In genomic region chr6:42192385-42192784, GRCh38 we compare ENCODE assay signal across 8 cellular contexts. TPM values are rescaled to one million over a fixed set of nuclear protein-coding genes. Genes with fewer than 3 reads are reported as not detected.
"Had no signal": no experiment of that assay in that cellular context is flagged by ENCODE, and none has a peak within 500 bp of the region (broad histone marks: within the 10 kb centered on the region; RNA-seq: fewer than 3 reads in every experiment).

No MANE protein-coding gene starts in this region.

RNA-seq across cellular contexts. Expression of gene GUCA1A, which starts 19.2 kb away (rescaled TPM):
- total RNA-seq: activated CD4-positive, alpha-beta T cell treated with anti-CD3 and anti-CD28 coated beads for 36 hours; activated CD4-positive, alpha-beta T cell treated with anti-CD3 and anti-CD28 coated beads, Interleukin-2, amount 10 ng/mL, durations not matched to agents 7 days and 5 days; activated CD8-positive, alpha-beta T cell treated with anti-CD3 and anti-CD28 coated beads, Interleukin-2, amount 10 ng/mL, durations not matched to agents 7 days and 5 days; activated naive CD8-positive, alpha-beta T cell treated with anti-CD3 and anti-CD28 coated beads, Interleukin-2, amount 10 ng/mL, durations not matched to agents 7 days and 5 days; cardiac septum; NCI-H460; Peyer's patch; SJCRH30 had no signal

RNA-seq across cellular contexts. Expression of gene C6orf132, which starts 50.0 kb away (rescaled TPM):
- total RNA-seq: NCI-H460, SJCRH30 had no signal
